Comparison of ENCODE assay signal across 1 cellular context in the genomic region with DNA sequence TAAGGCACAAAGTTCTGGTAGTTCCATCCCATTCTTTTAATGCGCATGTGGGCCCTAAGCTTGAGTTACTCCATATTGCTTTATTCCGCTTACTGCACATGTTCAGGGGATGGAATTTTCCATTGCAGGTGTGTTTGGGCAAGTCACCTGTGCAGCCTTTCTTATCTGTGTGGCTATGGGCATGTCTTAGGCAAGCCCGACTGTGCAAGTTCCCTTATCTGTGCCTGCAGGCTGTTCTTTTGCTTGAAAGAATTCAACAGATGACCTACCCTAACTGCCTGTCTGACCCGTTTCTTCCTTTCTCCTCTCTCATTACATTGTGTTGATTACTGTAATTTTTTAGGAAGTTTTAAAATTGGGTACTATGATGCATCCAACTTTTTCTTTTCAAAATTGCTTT.
TF ChIP-seq lines count a peak whose summit lies in the region.

No MANE protein-coding gene starts in this region.

TF ChIP-seq in K562, 482 proteins besides CTCF, POLR2A, EP300 and RAD21 (continued from another document and continues in another):
- TF ChIP-seq, protein P1, sequence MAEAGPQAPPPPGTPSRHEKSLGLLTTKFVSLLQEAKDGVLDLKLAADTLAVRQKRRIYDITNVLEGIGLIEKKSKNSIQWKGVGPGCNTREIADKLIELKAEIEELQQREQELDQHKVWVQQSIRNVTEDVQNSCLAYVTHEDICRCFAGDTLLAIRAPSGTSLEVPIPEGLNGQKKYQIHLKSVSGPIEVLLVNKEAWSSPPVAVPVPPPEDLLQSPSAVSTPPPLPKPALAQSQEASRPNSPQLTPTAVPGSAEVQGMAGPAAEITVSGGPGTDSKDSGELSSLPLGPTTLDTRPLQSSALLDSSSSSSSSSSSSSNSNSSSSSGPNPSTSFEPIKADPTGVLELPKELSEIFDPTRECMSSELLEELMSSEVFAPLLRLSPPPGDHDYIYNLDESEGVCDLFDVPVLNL (CRISPR knock-in tag; IDR thresholded peaks at IDR 0.05; ENCODE audit: low read depth), result no peak
- TF ChIP-seq TAF15 (IDR thresholded peaks at IDR 0.05; ENCODE audit: low read depth, low read length), result no peak
- no peak for TF ChIP-seq ZC3H4 (CRISPR knock-in tag; IDR thresholded peaks at IDR 0.05; ENCODE audit: borderline replicate concordance)
- no peak for TF ChIP-seq ZNF41 (CRISPR knock-in tag; conservative IDR thresholded peaks at IDR 0.05)
- TF ChIP-seq EHMT2 (IDR thresholded peaks at IDR 0.05), result peak; percentile 49; the same call in 1 of the 2 replicates
- TF ChIP-seq NFIC (IDR thresholded peaks at IDR 0.05), result peak; percentile 63
- peak; percentile 89 for TF ChIP-seq TRIM28 (IDR thresholded peaks at IDR 0.05)
- peak; percentile 47; the same call in 1 of the 2 replicates for TF ChIP-seq CC2D1A (IDR thresholded peaks at IDR 0.05)
- TF ChIP-seq, protein P2, sequence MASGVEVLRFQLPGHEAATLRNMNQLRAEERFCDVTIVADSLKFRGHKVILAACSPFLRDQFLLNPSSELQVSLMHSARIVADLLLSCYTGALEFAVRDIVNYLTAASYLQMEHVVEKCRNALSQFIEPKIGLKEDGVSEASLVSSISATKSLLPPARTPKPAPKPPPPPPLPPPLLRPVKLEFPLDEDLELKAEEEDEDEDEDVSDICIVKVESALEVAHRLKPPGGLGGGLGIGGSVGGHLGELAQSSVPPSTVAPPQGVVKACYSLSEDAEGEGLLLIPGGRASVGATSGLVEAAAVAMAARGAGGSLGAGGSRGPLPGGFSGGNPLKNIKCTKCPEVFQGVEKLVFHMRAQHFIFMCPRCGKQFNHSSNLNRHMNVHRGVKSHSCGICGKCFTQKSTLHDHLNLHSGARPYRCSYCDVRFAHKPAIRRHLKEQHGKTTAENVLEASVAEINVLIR (CRISPR knock-in tag; IDR thresholded peaks at IDR 0.05), result no peak
- TF ChIP-seq FOXK1 (CRISPR knock-in tag; IDR thresholded peaks at IDR 0.05; ENCODE audit: borderline replicate concordance), result no peak
- TF ChIP-seq, protein P3, sequence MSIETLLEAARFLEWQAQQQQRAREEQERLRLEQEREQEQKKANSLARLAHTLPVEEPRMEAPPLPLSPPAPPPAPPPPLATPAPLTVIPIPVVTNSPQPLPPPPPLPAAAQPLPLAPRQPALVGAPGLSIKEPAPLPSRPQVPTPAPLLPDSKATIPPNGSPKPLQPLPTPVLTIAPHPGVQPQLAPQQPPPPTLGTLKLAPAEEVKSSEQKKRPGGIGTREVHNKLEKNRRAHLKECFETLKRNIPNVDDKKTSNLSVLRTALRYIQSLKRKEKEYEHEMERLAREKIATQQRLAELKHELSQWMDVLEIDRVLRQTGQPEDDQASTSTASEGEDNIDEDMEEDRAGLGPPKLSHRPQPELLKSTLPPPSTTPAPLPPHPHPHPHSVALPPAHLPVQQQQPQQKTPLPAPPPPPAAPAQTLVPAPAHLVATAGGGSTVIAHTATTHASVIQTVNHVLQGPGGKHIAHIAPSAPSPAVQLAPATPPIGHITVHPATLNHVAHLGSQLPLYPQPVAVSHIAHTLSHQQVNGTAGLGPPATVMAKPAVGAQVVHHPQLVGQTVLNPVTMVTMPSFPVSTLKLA (conservative IDR thresholded peaks at IDR 0.05), result no peak
- TF ChIP-seq, protein P4, sequence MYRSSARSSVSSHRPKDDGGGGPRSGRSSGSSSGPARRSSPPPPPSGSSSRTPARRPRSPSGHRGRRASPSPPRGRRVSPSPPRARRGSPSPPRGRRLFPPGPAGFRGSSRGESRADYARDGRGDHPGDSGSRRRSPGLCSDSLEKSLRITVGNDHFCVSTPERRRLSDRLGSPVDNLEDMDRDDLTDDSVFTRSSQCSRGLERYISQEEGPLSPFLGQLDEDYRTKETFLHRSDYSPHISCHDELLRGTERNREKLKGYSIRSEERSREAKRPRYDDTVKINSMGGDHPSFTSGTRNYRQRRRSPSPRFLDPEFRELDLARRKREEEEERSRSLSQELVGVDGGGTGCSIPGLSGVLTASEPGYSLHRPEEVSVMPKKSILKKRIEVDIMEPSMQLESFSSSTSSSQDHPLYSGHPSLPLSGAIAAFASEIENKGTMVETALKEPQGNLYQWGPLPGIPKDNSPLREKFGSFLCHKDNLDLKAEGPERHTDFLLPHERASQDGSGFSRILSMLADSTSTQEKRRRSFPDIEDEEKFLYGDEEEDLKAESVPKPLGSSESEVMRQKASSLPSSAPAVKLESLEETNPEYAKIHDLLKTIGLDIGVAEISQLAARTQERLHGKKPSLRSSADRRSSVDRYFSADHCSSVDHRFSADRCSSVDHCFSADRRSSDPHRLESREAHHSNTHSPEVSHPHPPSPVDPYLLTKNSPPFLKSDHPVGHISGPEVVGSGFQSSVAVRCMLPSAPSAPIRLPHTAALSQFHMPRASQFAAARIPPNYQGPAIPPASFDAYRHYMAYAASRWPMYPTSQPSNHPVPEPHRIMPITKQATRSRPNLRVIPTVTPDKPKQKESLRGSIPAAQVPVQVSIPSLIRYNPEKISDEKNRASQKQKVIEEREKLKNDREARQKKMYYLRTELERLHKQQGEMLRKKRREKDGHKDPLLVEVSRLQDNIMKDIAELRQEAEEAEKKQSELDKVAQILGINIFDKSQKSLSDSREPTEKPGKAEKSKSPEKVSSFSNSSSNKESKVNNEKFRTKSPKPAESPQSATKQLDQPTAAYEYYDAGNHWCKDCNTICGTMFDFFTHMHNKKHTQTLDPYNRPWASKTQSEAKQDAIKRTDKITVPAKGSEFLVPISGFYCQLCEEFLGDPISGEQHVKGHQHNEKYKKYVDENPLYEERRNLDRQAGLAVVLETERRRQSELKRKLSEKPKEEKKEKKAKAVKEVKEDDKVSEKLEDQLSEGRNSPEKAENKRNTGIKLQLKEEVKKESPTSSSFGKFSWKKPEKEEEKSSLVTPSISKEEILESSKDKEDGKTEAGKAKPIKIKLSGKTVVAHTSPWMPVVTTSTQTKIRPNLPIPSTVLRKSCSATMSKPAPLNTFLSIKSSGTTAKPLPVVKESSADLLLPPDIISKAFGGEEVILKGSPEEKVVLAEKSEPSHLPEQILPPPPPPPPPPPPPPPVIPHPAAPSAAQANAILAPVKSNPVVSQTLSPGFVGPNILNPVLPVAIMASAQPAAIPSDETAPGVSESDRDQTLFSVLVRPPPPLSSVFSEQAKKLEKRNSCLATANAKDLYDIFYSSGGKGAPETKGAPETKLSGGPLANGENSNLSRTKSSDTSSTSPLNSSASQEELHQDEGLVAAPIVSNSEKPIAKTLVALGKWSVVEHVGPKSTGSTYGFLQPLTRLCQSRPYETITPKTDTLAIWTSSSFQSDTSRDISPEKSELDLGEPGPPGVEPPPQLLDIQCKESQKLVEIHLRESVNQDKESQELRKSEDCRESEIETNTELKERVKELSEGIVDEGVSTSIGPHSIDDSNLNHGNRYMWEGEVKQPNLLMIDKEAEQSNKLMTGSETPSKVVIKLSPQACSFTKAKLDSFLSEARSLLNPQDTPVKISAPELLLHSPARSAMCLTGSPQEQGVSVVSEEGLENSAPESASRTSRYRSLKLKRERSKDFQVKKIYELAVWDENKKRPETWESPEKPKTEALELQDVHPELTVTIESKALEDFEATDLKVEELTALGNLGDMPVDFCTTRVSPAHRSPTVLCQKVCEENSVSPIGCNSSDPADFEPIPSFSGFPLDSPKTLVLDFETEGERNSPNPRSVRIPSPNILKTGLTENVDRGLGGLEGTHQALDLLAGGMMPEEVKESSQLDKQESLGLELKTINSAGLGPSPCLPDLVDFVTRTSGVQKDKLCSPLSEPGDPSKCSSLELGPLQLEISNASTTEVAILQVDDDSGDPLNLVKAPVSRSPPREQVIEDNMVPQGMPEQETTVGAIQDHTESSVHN (IDR thresholded peaks at IDR 0.05; ENCODE audit: borderline replicate concordance in 1 of 2, low read depth in 1 of 2), result no peak
- peak; percentile 51; the same call in 1 of the 2 replicates for TF ChIP-seq SMARCE1 (IDR thresholded peaks at IDR 0.05)
- TF ChIP-seq, protein P5, sequence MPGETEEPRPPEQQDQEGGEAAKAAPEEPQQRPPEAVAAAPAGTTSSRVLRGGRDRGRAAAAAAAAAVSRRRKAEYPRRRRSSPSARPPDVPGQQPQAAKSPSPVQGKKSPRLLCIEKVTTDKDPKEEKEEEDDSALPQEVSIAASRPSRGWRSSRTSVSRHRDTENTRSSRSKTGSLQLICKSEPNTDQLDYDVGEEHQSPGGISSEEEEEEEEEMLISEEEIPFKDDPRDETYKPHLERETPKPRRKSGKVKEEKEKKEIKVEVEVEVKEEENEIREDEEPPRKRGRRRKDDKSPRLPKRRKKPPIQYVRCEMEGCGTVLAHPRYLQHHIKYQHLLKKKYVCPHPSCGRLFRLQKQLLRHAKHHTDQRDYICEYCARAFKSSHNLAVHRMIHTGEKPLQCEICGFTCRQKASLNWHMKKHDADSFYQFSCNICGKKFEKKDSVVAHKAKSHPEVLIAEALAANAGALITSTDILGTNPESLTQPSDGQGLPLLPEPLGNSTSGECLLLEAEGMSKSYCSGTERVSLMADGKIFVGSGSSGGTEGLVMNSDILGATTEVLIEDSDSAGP (CRISPR knock-in tag; IDR thresholded peaks at IDR 0.05), result no peak
- TF ChIP-seq ZEB2 (IDR thresholded peaks at IDR 0.05), result peak; percentile 95
- no peak for TF ChIP-seq ZNF165 (CRISPR knock-in tag; IDR thresholded peaks at IDR 0.05; ENCODE audit: borderline replicate concordance)
- TF ChIP-seq KAT8 (IDR thresholded peaks at IDR 0.05; ENCODE audit: low read depth), result no peak
- TF ChIP-seq, protein P6, sequence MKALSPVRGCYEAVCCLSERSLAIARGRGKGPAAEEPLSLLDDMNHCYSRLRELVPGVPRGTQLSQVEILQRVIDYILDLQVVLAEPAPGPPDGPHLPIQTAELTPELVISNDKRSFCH (CRISPR knock-in tag; IDR thresholded peaks at IDR 0.05), result no peak
- TF ChIP-seq, protein P6 (tag; IDR thresholded peaks at IDR 0.05), result 0 out of 2 replicates have a peak, but pooled peaks have one; percentile 43
- no peak for TF ChIP-seq EZH2 (IDR thresholded peaks at IDR 0.05; ENCODE audit: borderline replicate concordance, low read depth, low read length)
- TF ChIP-seq U2AF1 (optimal IDR thresholded peaks at IDR 0.05; ENCODE audit: low read depth, low read length), result no peak
- TF ChIP-seq EP400 (IDR thresholded peaks at IDR 0.05), result 0 out of 2 replicates have a peak, but pooled peaks have one; percentile 9
- TF ChIP-seq PHB2 (IDR thresholded peaks at IDR 0.05; ENCODE audit: low read depth), result 0 out of 2 replicates have a peak, but pooled peaks have one; percentile 21
- TF ChIP-seq, protein P7, sequence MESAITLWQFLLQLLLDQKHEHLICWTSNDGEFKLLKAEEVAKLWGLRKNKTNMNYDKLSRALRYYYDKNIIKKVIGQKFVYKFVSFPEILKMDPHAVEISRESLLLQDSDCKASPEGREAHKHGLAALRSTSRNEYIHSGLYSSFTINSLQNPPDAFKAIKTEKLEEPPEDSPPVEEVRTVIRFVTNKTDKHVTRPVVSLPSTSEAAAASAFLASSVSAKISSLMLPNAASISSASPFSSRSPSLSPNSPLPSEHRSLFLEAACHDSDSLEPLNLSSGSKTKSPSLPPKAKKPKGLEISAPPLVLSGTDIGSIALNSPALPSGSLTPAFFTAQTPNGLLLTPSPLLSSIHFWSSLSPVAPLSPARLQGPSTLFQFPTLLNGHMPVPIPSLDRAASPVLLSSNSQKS (CRISPR knock-in tag; IDR thresholded peaks at IDR 0.05), result no peak
- no peak for TF ChIP-seq PRMT5 (CRISPR knock-in tag; IDR thresholded peaks at IDR 0.05)
- peak; percentile 56; the same call in 1 of the 2 replicates for TF ChIP-seq FOXM1 (IDR thresholded peaks at IDR 0.05; ENCODE audit: low read depth)
- no peak for TF ChIP-seq FOXM1 (CRISPR knock-in tag; IDR thresholded peaks at IDR 0.05; ENCODE audit: low read depth)
- TF ChIP-seq, protein P8, sequence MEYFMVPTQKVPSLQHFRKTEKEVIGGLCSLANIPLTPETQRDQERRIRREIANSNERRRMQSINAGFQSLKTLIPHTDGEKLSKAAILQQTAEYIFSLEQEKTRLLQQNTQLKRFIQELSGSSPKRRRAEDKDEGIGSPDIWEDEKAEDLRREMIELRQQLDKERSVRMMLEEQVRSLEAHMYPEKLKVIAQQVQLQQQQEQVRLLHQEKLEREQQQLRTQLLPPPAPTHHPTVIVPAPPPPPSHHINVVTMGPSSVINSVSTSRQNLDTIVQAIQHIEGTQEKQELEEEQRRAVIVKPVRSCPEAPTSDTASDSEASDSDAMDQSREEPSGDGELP (CRISPR knock-in tag; IDR thresholded peaks at IDR 0.05; ENCODE audit: borderline replicate concordance), result no peak
- TF ChIP-seq, protein P9, sequence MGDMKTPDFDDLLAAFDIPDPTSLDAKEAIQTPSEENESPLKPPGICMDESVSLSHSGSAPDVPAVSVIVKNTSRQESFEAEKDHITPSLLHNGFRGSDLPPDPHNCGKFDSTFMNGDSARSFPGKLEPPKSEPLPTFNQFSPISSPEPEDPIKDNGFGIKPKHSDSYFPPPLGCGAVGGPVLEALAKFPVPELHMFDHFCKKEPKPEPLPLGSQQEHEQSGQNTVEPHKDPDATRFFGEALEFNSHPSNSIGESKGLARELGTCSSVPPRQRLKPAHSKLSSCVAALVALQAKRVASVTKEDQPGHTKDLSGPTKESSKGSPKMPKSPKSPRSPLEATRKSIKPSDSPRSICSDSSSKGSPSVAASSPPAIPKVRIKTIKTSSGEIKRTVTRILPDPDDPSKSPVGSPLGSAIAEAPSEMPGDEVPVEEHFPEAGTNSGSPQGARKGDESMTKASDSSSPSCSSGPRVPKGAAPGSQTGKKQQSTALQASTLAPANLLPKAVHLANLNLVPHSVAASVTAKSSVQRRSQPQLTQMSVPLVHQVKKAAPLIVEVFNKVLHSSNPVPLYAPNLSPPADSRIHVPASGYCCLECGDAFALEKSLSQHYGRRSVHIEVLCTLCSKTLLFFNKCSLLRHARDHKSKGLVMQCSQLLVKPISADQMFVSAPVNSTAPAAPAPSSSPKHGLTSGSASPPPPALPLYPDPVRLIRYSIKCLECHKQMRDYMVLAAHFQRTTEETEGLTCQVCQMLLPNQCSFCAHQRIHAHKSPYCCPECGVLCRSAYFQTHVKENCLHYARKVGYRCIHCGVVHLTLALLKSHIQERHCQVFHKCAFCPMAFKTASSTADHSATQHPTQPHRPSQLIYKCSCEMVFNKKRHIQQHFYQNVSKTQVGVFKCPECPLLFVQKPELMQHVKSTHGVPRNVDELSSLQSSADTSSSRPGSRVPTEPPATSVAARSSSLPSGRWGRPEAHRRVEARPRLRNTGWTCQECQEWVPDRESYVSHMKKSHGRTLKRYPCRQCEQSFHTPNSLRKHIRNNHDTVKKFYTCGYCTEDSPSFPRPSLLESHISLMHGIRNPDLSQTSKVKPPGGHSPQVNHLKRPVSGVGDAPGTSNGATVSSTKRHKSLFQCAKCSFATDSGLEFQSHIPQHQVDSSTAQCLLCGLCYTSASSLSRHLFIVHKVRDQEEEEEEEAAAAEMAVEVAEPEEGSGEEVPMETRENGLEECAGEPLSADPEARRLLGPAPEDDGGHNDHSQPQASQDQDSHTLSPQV (IDR thresholded peaks at IDR 0.05), result 0 out of 2 replicates have a peak, but pooled peaks have one; percentile 47
- no peak for TF ChIP-seq ETS2 (tag; IDR thresholded peaks at IDR 0.05; ENCODE audit: borderline replicate concordance, poor library complexity, severe bottlenecking)
